ENCODE assay signal across 13 cellular contexts in genomic region chr17:80846932-80847331, GRCh38.
A peak's percentile ranks its signal among the peaks of the same experiment; 100 is the strongest.
DNase-seq lines count a peak whose midpoint lies in the region; ATAC-seq and TF ChIP-seq lines count a peak whose summit lies in the region.
"Had no signal": no experiment of that assay in that cellular context is flagged by ENCODE, and none has a peak within 500 bp of the region (broad histone marks: within the 10 kb centered on the region; RNA-seq: fewer than 3 reads in every experiment).

No MANE protein-coding gene starts in this region.

- no peaks in the 10 kb centered on the region for H3K79me2 ChIP-seq in PC-3 (ENCODE audit: low read length)

- no peaks in the 10 kb centered on the region for H3F3A ChIP-seq in PC-3 (ENCODE audit: low read length, unreplicated experiment)

- intact Hi-C loops in PC-3 (cut with micrococcal nuclease), result no loop called here

- no peaks in the 10 kb centered on the region for H3K9me3 ChIP-seq in PC-3 (ENCODE audit: low read length)

- no peaks in the 10 kb centered on the region for H3K9me3 Mint-ChIP-seq in activated naive CD4-positive, alpha-beta T cell treated with anti-CD3 and anti-CD28 coated beads, Interleukin-2, amount 10 ng/mL, durations not matched to agents 7 days and 5 days
- H3K9me3 Mint-ChIP-seq in WTC11 (no peaks in the 10 kb centered on the region), glutamatergic neuron (ENCODE audit: unreplicated experiment) (peaks cover 11% of the 10 kb centered on the region)
- no peaks in the 10 kb centered on the region for H3K9me3 Mint-ChIP-seq in stimulated activated naive CD8-positive, alpha-beta T cell treated with anti-CD3 and anti-CD28 coated beads, Interleukin-15, amount 100 ng/mL, for 72 hours

- H3K9me2 ChIP-seq in PC-3 (replicated peaks; ENCODE audit: low read length), result no peaks in the 10 kb centered on the region

- H3K4me3 Mint-ChIP-seq in activated naive CD4-positive, alpha-beta T cell treated with anti-CD3 and anti-CD28 coated beads, Interleukin-2, amount 10 ng/mL, durations not matched to agents 7 days and 5 days, result peak overlapping the region; percentile 1
- no peak overlapping the region for H3K4me3 Mint-ChIP-seq in WTC11
- peak overlapping the region; percentile 21 for H3K4me3 Mint-ChIP-seq in glutamatergic neuron (ENCODE audit: unreplicated experiment)
- peak overlapping the region; percentile 60 to 70 for H3K4me3 Mint-ChIP-seq in stimulated activated naive CD8-positive, alpha-beta T cell treated with anti-CD3 and anti-CD28 coated beads, Interleukin-15, amount 100 ng/mL, for 72 hours

- POLR2A ChIA-PET in WTC11 (lab: Charles Lee) (no interaction called here), PC-3 (lab: Charles Lee; ENCODE audit: unreplicated experiment) (no interaction called here)

- no peaks in the 10 kb centered on the region for H3K27me3 Mint-ChIP-seq in activated naive CD4-positive, alpha-beta T cell treated with anti-CD3 and anti-CD28 coated beads, Interleukin-2, amount 10 ng/mL, durations not matched to agents 7 days and 5 days
- no peaks in the 10 kb centered on the region for H3K27me3 Mint-ChIP-seq in WTC11 (ENCODE audit: low read depth)
- peaks cover 9% of the 10 kb centered on the region for H3K27me3 Mint-ChIP-seq in glutamatergic neuron (ENCODE audit: unreplicated experiment)
- H3K27me3 Mint-ChIP-seq in stimulated activated naive CD8-positive, alpha-beta T cell treated with anti-CD3 and anti-CD28 coated beads, Interleukin-15, amount 100 ng/mL, for 72 hours, result no peaks in the 10 kb centered on the region

- no peaks in the 10 kb centered on the region for H3K4me1 ChIP-seq in PC-3 (ENCODE audit: insufficient read depth, low read length)

- no peak overlapping the region for H2AFZ ChIP-seq in PC-3 (ENCODE audit: low read length)

- H3K4me2 ChIP-seq in PC-3 (ENCODE audit: low read length), result no peak overlapping the region
- H3K4me2 ChIP-seq: smooth muscle cell had no signal

- H3K27me3 ChIP-seq in PC-3 (ENCODE audit: low read length), result no peaks in the 10 kb centered on the region

- H4K20me1 ChIP-seq in PC-3 (ENCODE audit: low read length), result no peaks in the 10 kb centered on the region

- ATAC-seq in WTC11, result no peak
- ATAC-seq in stimulated activated naive CD8-positive, alpha-beta T cell treated with anti-CD3 and anti-CD28 coated beads, Interleukin-15, amount 100 ng/mL, for 72 hours, result peak; percentile 29
- ATAC-seq in PC-3, result no peak
- no peak for ATAC-seq in GM21825 (IDR thresholded peaks at IDR 0.05; ENCODE audit: unreplicated experiment)

- no TSS peak for BruUV-seq in PC-3 (replicated peaks; lab: Mats Ljungman, UMichigan)

- no peak overlapping the region for H3K9ac ChIP-seq in PC-3 (ENCODE audit: low read length)

- TF ChIP-seq CTCF in WTC11 (IDR thresholded peaks at IDR 0.05), result no peak
- TF ChIP-seq CTCF in glutamatergic neuron (IDR thresholded peaks at IDR 0.05; ENCODE audit: partially characterized antibody, unreplicated experiment), result no peak
- TF ChIP-seq CTCF in PC-3 (conservative IDR thresholded peaks at IDR 0.05; ENCODE audit: low read depth, low read length), result no peak

- no peaks in the 10 kb centered on the region for H3K36me3 ChIP-seq in PC-3 (ENCODE audit: low read depth, low read length)

- peaks cover 69% of the 10 kb centered on the region for H3K36me3 Mint-ChIP-seq in activated naive CD4-positive, alpha-beta T cell treated with anti-CD3 and anti-CD28 coated beads, Interleukin-2, amount 10 ng/mL, durations not matched to agents 7 days and 5 days
- H3K36me3 Mint-ChIP-seq in WTC11 (peaks cover 12% of the 10 kb centered on the region), glutamatergic neuron (ENCODE audit: unreplicated experiment) (peaks cover 6% of the 10 kb centered on the region)

- CTCF ChIA-PET in activated naive CD4-positive, alpha-beta T cell treated with anti-CD3 and anti-CD28 coated beads, Interleukin-2, amount 10 ng/mL, durations not matched to agents 7 days and 5 days (lab: Charles Lee), result interaction anchor here (1.0 kb wide), 1 partner anchor 15 kb away, joined by 3 read pairs; no protein-coding TSS in a partner anchor
- CTCF ChIA-PET in WTC11 (lab: Charles Lee), result no interaction called here
- CTCF ChIA-PET in PC-3 (lab: Charles Lee), result no interaction called here

- H3K4me3 ChIP-seq in PC-3 (ENCODE audit: low read length), result no peak overlapping the region
- H3K4me3 ChIP-seq: smooth muscle cell had no signal

- DNase-seq in activated naive CD4-positive, alpha-beta T cell treated with anti-CD3 and anti-CD28 coated beads, Interleukin-2, amount 10 ng/mL, durations not matched to agents 7 days and 5 days, result peak; percentile 23
- no peak for DNase-seq in activated naive CD4-positive, alpha-beta T cell treated with Interleukin-2 at 50 U/mL for 16 hours
- DNase-seq in WTC11 (ENCODE audit: low spot score), result no peak
- no peak for DNase-seq in glutamatergic neuron
- no peak for DNase-seq in stimulated activated naive CD8-positive, alpha-beta T cell treated with anti-CD3 and anti-CD28 coated beads, Interleukin-15, amount 100 ng/mL, for 72 hours
- no peak for DNase-seq in PC-3
- DNase-seq in HCEC 1CT, result no peak
- DNase-seq: NCI-H187 treated with DMSO at 0.1 percent for 48 hours, NCI-H510A treated with DMSO at 0.1 percent for 48 hours, SW 1271 had no signal

- peaks cover 93% of the 10 kb centered on the region for H3K4me1 Mint-ChIP-seq in activated naive CD4-positive, alpha-beta T cell treated with anti-CD3 and anti-CD28 coated beads, Interleukin-2, amount 10 ng/mL, durations not matched to agents 7 days and 5 days
- H3K4me1 Mint-ChIP-seq in WTC11 (peaks cover 13% of the 10 kb centered on the region), glutamatergic neuron (ENCODE audit: low read depth, unreplicated experiment) (peaks cover 31% of the 10 kb centered on the region)
- H3K4me1 Mint-ChIP-seq in stimulated activated naive CD8-positive, alpha-beta T cell treated with anti-CD3 and anti-CD28 coated beads, Interleukin-15, amount 100 ng/mL, for 72 hours, result peaks cover 75% of the 10 kb centered on the region

- no peak overlapping the region for H3K27ac ChIP-seq in PC-3 (ENCODE audit: low read length)
- H3K27ac ChIP-seq: HL-60 had no signal

- H3K27ac Mint-ChIP-seq in activated naive CD4-positive, alpha-beta T cell treated with anti-CD3 and anti-CD28 coated beads, Interleukin-2, amount 10 ng/mL, durations not matched to agents 7 days and 5 days, result peak overlapping the region; percentile 98
- H3K27ac Mint-ChIP-seq in WTC11, result peak overlapping the region; percentile 75; the same call in 1 of the 2 replicates
- no peak overlapping the region for H3K27ac Mint-ChIP-seq in glutamatergic neuron (ENCODE audit: unreplicated experiment)
- peak overlapping the region; percentile 22 to 94 for H3K27ac Mint-ChIP-seq in stimulated activated naive CD8-positive, alpha-beta T cell treated with anti-CD3 and anti-CD28 coated beads, Interleukin-15, amount 100 ng/mL, for 72 hours

TF ChIP-seq in WTC11, 78 proteins besides CTCF, POLR2A, EP300 and RAD21 (continues in another document):
- no peak for TF ChIP-seq STAT6 (CRISPR knock-in tag; conservative IDR thresholded peaks at IDR 0.05; ENCODE audit: low read depth)
- TF ChIP-seq, protein P1, sequence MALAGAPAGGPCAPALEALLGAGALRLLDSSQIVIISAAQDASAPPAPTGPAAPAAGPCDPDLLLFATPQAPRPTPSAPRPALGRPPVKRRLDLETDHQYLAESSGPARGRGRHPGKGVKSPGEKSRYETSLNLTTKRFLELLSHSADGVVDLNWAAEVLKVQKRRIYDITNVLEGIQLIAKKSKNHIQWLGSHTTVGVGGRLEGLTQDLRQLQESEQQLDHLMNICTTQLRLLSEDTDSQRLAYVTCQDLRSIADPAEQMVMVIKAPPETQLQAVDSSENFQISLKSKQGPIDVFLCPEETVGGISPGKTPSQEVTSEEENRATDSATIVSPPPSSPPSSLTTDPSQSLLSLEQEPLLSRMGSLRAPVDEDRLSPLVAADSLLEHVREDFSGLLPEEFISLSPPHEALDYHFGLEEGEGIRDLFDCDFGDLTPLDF (CRISPR knock-in tag; IDR thresholded peaks at IDR 0.05), result no peak
- no peak for TF ChIP-seq MAX (CRISPR knock-in tag; IDR thresholded peaks at IDR 0.05)
- TF ChIP-seq GTF2I (CRISPR knock-in tag; conservative IDR thresholded peaks at IDR 0.05), result no peak
- no peak for TF ChIP-seq JAZF1 (CRISPR knock-in tag; IDR thresholded peaks at IDR 0.05)
- TF ChIP-seq, protein P2, sequence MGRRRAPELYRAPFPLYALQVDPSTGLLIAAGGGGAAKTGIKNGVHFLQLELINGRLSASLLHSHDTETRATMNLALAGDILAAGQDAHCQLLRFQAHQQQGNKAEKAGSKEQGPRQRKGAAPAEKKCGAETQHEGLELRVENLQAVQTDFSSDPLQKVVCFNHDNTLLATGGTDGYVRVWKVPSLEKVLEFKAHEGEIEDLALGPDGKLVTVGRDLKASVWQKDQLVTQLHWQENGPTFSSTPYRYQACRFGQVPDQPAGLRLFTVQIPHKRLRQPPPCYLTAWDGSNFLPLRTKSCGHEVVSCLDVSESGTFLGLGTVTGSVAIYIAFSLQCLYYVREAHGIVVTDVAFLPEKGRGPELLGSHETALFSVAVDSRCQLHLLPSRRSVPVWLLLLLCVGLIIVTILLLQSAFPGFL (CRISPR knock-in tag; IDR thresholded peaks at IDR 0.05; ENCODE audit: borderline replicate concordance), result no peak
- TF ChIP-seq OVOL2 (CRISPR knock-in tag; IDR thresholded peaks at IDR 0.05; ENCODE audit: borderline replicate concordance), result no peak
